18 cellular contexts compared by ENCODE assay signal in the genomic region with DNA sequence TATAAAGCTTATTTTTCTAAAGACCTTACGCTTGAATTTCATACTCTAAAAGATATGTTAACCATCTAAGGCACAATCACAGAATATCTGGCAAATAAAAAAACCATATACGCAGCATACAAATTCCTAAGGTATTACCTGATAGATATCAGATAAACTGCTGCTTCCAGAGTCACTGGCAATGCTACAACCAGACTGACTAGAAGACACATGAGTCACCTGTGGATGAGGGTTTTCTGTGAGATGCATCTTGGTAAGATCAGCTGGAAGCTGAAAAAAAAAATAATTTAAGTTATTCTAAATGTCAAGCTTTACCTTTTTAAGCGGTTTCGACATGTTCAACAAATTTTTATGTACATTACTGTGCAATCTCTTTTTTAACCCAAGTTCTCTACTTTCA.
DNase-seq lines count a peak whose midpoint lies in the region; ATAC-seq and TF ChIP-seq lines count a peak whose summit lies in the region.
"Had no signal": no experiment of that assay in that cellular context is flagged by ENCODE, and none has a peak within 500 bp of the region (broad histone marks: within the 10 kb centered on the region; RNA-seq: fewer than 3 reads in every experiment).

No MANE protein-coding gene starts in this region.

- H3K27ac Mint-ChIP-seq in activated naive CD4-positive, alpha-beta T cell treated with anti-CD3 and anti-CD28 coated beads, Interleukin-2, amount 50 U/mL, for 24 hours, result peak overlapping the region; percentile 2
- no peak overlapping the region for H3K27ac Mint-ChIP-seq in activated naive CD4-positive, alpha-beta T cell treated with anti-CD3 and anti-CD28 coated beads for 36 hours
- H3K27ac Mint-ChIP-seq: activated CD4-positive, alpha-beta memory T cell treated with anti-CD3 and anti-CD28 coated beads, Interleukin-2, amount 10 ng/mL, durations not matched to agents 7 days and 5 days had no signal

- intact Hi-C loops in activated naive CD4-positive, alpha-beta T cell treated with anti-CD3 and anti-CD28 coated beads for 36 hours (cut with micrococcal nuclease), result no loop called here

- no peaks in the 10 kb centered on the region for H4K20me1 ChIP-seq in smooth muscle cell (ENCODE audit: low read depth)

- no peak for ATAC-seq in HG02623 (IDR thresholded peaks at IDR 0.05; ENCODE audit: unreplicated experiment)

- no peak overlapping the region for H3K4me3 Mint-ChIP-seq in activated naive CD4-positive, alpha-beta T cell treated with anti-CD3 and anti-CD28 coated beads, Interleukin-2, amount 50 U/mL, for 24 hours
- no peak overlapping the region for H3K4me3 Mint-ChIP-seq in activated naive CD4-positive, alpha-beta T cell treated with anti-CD3 and anti-CD28 coated beads for 36 hours
- H3K4me3 Mint-ChIP-seq: activated CD4-positive, alpha-beta memory T cell treated with anti-CD3 and anti-CD28 coated beads, Interleukin-2, amount 10 ng/mL, durations not matched to agents 7 days and 5 days had no signal

- no peaks in the 10 kb centered on the region for H3K9me3 ChIP-seq in smooth muscle cell (replicated peaks; ENCODE audit: low read depth)
- H3K9me3 ChIP-seq: left ventricle myocardium inferior had no signal

- CTCF ChIA-PET in activated naive CD4-positive, alpha-beta T cell treated with anti-CD3 and anti-CD28 coated beads for 36 hours (lab: Charles Lee), result interaction anchor here (0.7 to 1.0 kb wide), 4 partner anchors 11 to 887 kb away, joined by 3 to 6 read pairs (median 4); no protein-coding TSS in a partner anchor

- no peak overlapping the region for H2AFZ ChIP-seq in smooth muscle cell (ENCODE audit: low read depth)

- H3K36me3 Mint-ChIP-seq in activated naive CD4-positive, alpha-beta T cell treated with anti-CD3 and anti-CD28 coated beads, Interleukin-2, amount 50 U/mL, for 24 hours, result peaks cover 18% of the 10 kb centered on the region
- H3K36me3 Mint-ChIP-seq in activated naive CD4-positive, alpha-beta T cell treated with anti-CD3 and anti-CD28 coated beads for 36 hours (ENCODE audit: low read depth), result peaks cover 15% of the 10 kb centered on the region

- no peaks in the 10 kb centered on the region for H3K4me1 ChIP-seq in smooth muscle cell (ENCODE audit: low read depth)

- DNase-seq in activated naive CD4-positive, alpha-beta T cell treated with anti-CD3 and anti-CD28 coated beads for 36 hours, result no peak
- DNase-seq in RKO (ENCODE audit: low spot score), result peak; percentile 20
- DNase-seq in choroid plexus epithelial cell (ENCODE audit: low read depth), result peak; percentile 57
- no peak for DNase-seq in smooth muscle cell (lab: John Stamatoyannopoulos, UW; ENCODE audit: unreplicated experiment)
- DNase-seq in SW480 (ENCODE audit: low spot score), result no peak
- DNase-seq in OCI-M2 (lab: John Stamatoyannopoulos, UW; ENCODE audit: unreplicated experiment), result no peak
- DNase-seq: activated CD4-positive, alpha-beta memory T cell treated with anti-CD3 and anti-CD28 coated beads, Interleukin-2, amount 10 ng/mL, durations not matched to agents 7 days and 5 days; CD4-positive, CD25-positive, alpha-beta regulatory T cell; KBM-7; left ventricle myocardium inferior; NCI-H1092 treated with DMSO at 0.1 percent for 48 hours; NCI-H2081; NCI-H510A; Right ventricle myocardium superior; T-helper 1 cell; WERI-Rb-1 had no signal

- no peak overlapping the region for H3K4me2 ChIP-seq in smooth muscle cell

- H3K79me2 ChIP-seq in smooth muscle cell (ENCODE audit: low read depth), result no peaks in the 10 kb centered on the region

- no peaks in the 10 kb centered on the region for H3K27me3 ChIP-seq in smooth muscle cell (ENCODE audit: low read depth)

- H3K4me3 ChIP-seq in choroid plexus epithelial cell (ENCODE audit: low read depth, low read length) (no peak overlapping the region), smooth muscle cell (no peak overlapping the region)
- H3K4me3 ChIP-seq: left ventricle myocardium inferior had no signal

- H3K9me3 Mint-ChIP-seq in activated naive CD4-positive, alpha-beta T cell treated with anti-CD3 and anti-CD28 coated beads, Interleukin-2, amount 50 U/mL, for 24 hours, result no peaks in the 10 kb centered on the region
- H3K9me3 Mint-ChIP-seq in activated naive CD4-positive, alpha-beta T cell treated with anti-CD3 and anti-CD28 coated beads for 36 hours, result no peaks in the 10 kb centered on the region
- H3K9me3 Mint-ChIP-seq: activated CD4-positive, alpha-beta memory T cell treated with anti-CD3 and anti-CD28 coated beads, Interleukin-2, amount 10 ng/mL, durations not matched to agents 7 days and 5 days; CD4-positive, CD25-positive, alpha-beta regulatory T cell had no signal

- TF ChIP-seq CTCF in choroid plexus epithelial cell (conservative IDR thresholded peaks at IDR 0.05; ENCODE audit: low read depth, low read length) (no peak), smooth muscle cell (IDR thresholded peaks at IDR 0.05; ENCODE audit: borderline replicate concordance, insufficient read depth, poor library complexity, severe bottlenecking) (no peak)

- H3K9ac ChIP-seq in smooth muscle cell (ENCODE audit: low read depth), result no peak overlapping the region

- peaks cover 72% of the 10 kb centered on the region for H3K4me1 Mint-ChIP-seq in activated naive CD4-positive, alpha-beta T cell treated with anti-CD3 and anti-CD28 coated beads, Interleukin-2, amount 50 U/mL, for 24 hours
- H3K4me1 Mint-ChIP-seq in activated naive CD4-positive, alpha-beta T cell treated with anti-CD3 and anti-CD28 coated beads for 36 hours (ENCODE audit: low read depth), result peaks cover 58% of the 10 kb centered on the region

- H3K27me3 Mint-ChIP-seq in activated naive CD4-positive, alpha-beta T cell treated with anti-CD3 and anti-CD28 coated beads, Interleukin-2, amount 50 U/mL, for 24 hours, result no peaks in the 10 kb centered on the region
- H3K27me3 Mint-ChIP-seq in activated naive CD4-positive, alpha-beta T cell treated with anti-CD3 and anti-CD28 coated beads for 36 hours (ENCODE audit: low read depth), result no peaks in the 10 kb centered on the region
- H3K27me3 Mint-ChIP-seq: activated CD4-positive, alpha-beta memory T cell treated with anti-CD3 and anti-CD28 coated beads, Interleukin-2, amount 10 ng/mL, durations not matched to agents 7 days and 5 days; CD4-positive, CD25-positive, alpha-beta regulatory T cell had no signal

- no peaks in the 10 kb centered on the region for H3K36me3 ChIP-seq in smooth muscle cell (ENCODE audit: low read depth)
- H3K36me3 ChIP-seq: WERI-Rb-1 had no signal

- 83% methylated on average over 4 of the region's 4 CpGs for WGBS in smooth muscle cell (ENCODE audit: low lambda C conversion rate)

- no peaks in the 10 kb centered on the region for H3F3A ChIP-seq in smooth muscle cell (ENCODE audit: low read depth)

- H3K27ac ChIP-seq in smooth muscle cell (ENCODE audit: low read depth), result peak overlapping the region; percentile 51
- H3K27ac ChIP-seq: left ventricle myocardium inferior, WERI-Rb-1 had no signal

Comparison
In these comparisons a context has a peak if more than half of its experiments do, and no peak if none do; other contexts are left out.
1. DNase-seq: peak in RKO (single experiment) and choroid plexus epithelial cell (single experiment); none in activated naive CD4-positive, alpha-beta T cell treated with anti-CD3 and anti-CD28 coated beads for 36 hours (single experiment), smooth muscle cell (single experiment), SW480 (single experiment) and OCI-M2 (single experiment).